In genomic region chr7:126529254-126529653, GRCh38 we compare ENCODE assay signal across 30 cellular contexts.
DNase-seq lines count a peak whose midpoint lies in the region; ATAC-seq and TF ChIP-seq lines count a peak whose summit lies in the region.
"Had no signal": no experiment of that assay in that cellular context is flagged by ENCODE, and none has a peak within 500 bp of the region (broad histone marks: within the 10 kb centered on the region; RNA-seq: fewer than 3 reads in every experiment).

No MANE protein-coding gene starts in this region.

- H3K4me3 ChIP-seq in endodermal cell (ENCODE audit: low read length), result no peak overlapping the region
- H3K4me3 ChIP-seq: BLaER1 treated with 17β-estradiol and CSF1 and Interleukin-3, amounts not matched to agents 10 nM and 100 nM; cardiac muscle cell; coronary artery; esophagus muscularis mucosa; stomach; tibial artery had no signal

- WGBS in endodermal cell (ENCODE audit: insufficient coverage in 1 of 2, insufficient read length in 1 of 2), 2 experiments, result 92% methylated on average over 2 of the region's 3 CpGs; no CpG with 5 or more reads in 1 of the 2 experiments

- H3K9ac ChIP-seq in endodermal cell (ENCODE audit: extremely low read depth, low read length, poor library complexity, severe bottlenecking), result no peak overlapping the region
- H3K9ac ChIP-seq: BLaER1 treated with 17β-estradiol and CSF1 and Interleukin-3, amounts not matched to agents 10 nM and 100 nM had no signal

- H3K36me3 Mint-ChIP-seq in activated CD4-positive, alpha-beta memory T cell treated with anti-CD3 and anti-CD28 coated beads, Interleukin-2, amount 10 ng/mL, durations not matched to agents 7 days and 5 days (ENCODE audit: low read depth), result no peaks in the 10 kb centered on the region
- no peaks in the 10 kb centered on the region for H3K36me3 Mint-ChIP-seq in activated CD4-positive, alpha-beta memory T cell treated with anti-CD3 and anti-CD28 coated beads for 36 hours
- H3K36me3 Mint-ChIP-seq in endodermal cell (ENCODE audit: low read depth), result no peaks in the 10 kb centered on the region
- H3K36me3 Mint-ChIP-seq in activated CD4-positive, alpha-beta T cell treated with anti-CD3 and anti-CD28 coated beads, Interleukin-2, amount 10 ng/mL, durations not matched to agents 7 days and 5 days (ENCODE audit: low read depth), result no peaks in the 10 kb centered on the region
- H3K36me3 Mint-ChIP-seq: activated CD8-positive, alpha-beta memory T cell treated with anti-CD3 and anti-CD28 coated beads, Interleukin-2, amount 10 ng/mL, durations not matched to agents 7 days and 5 days; activated naive CD4-positive, alpha-beta T cell treated with anti-CD3 and anti-CD28 coated beads, Interleukin-2, amount 10 ng/mL, durations not matched to agents 7 days and 5 days; naive thymus-derived CD8-positive, alpha-beta T cell had no signal

- intact Hi-C loops in activated CD4-positive, alpha-beta memory T cell treated with anti-CD3 and anti-CD28 coated beads for 36 hours (cut with micrococcal nuclease), result no loop called here

- TF ChIP-seq CTCF in endodermal cell (conservative IDR thresholded peaks at IDR 0.05), result peak; percentile 33

- H3K27ac Mint-ChIP-seq in activated CD4-positive, alpha-beta memory T cell treated with anti-CD3 and anti-CD28 coated beads, Interleukin-2, amount 10 ng/mL, durations not matched to agents 7 days and 5 days, result peak overlapping the region; percentile 31
- no peak overlapping the region for H3K27ac Mint-ChIP-seq in activated CD4-positive, alpha-beta memory T cell treated with anti-CD3 and anti-CD28 coated beads for 36 hours
- H3K27ac Mint-ChIP-seq in endodermal cell, result no peak overlapping the region
- H3K27ac Mint-ChIP-seq in activated CD4-positive, alpha-beta T cell treated with anti-CD3 and anti-CD28 coated beads, Interleukin-2, amount 10 ng/mL, durations not matched to agents 7 days and 5 days, result no peak overlapping the region
- H3K27ac Mint-ChIP-seq: activated CD8-positive, alpha-beta memory T cell treated with anti-CD3 and anti-CD28 coated beads, Interleukin-2, amount 10 ng/mL, durations not matched to agents 7 days and 5 days; activated naive CD4-positive, alpha-beta T cell treated with anti-CD3 and anti-CD28 coated beads, Interleukin-2, amount 10 ng/mL, durations not matched to agents 7 days and 5 days; activated T-helper 1 cell treated with anti-CD3 and anti-CD28 coated beads, Interleukin-12 subunit alpha, Interleukin-12 subunit beta, Interleukin-2, Interleukin-4 antibody, amounts not matched to agents 30 ng/mL and 10 ng/mL and 1 ng/mL, durations not matched to agents 14 hours and 24 hours and 36 hours; naive thymus-derived CD8-positive, alpha-beta T cell had no signal

- H3K9me3 Mint-ChIP-seq in activated CD4-positive, alpha-beta memory T cell treated with anti-CD3 and anti-CD28 coated beads, Interleukin-2, amount 10 ng/mL, durations not matched to agents 7 days and 5 days, result peaks cover 2% of the 10 kb centered on the region
- peaks cover 7% of the 10 kb centered on the region for H3K9me3 Mint-ChIP-seq in activated CD4-positive, alpha-beta memory T cell treated with anti-CD3 and anti-CD28 coated beads for 36 hours
- H3K9me3 Mint-ChIP-seq in endodermal cell, result no peaks in the 10 kb centered on the region
- H3K9me3 Mint-ChIP-seq in activated CD4-positive, alpha-beta T cell treated with anti-CD3 and anti-CD28 coated beads, Interleukin-2, amount 10 ng/mL, durations not matched to agents 7 days and 5 days, result peaks cover 3% of the 10 kb centered on the region
- H3K9me3 Mint-ChIP-seq: activated naive CD4-positive, alpha-beta T cell treated with anti-CD3 and anti-CD28 coated beads, Interleukin-2, amount 10 ng/mL, durations not matched to agents 7 days and 5 days had no signal

- no peaks in the 10 kb centered on the region for H3K9me3 ChIP-seq in endodermal cell (ENCODE audit: control insufficient read depth, low read length)
- H3K9me3 ChIP-seq: BLaER1 treated with 17β-estradiol and CSF1 and Interleukin-3, amounts not matched to agents 10 nM and 100 nM; Caco-2; esophagus muscularis mucosa; stomach; tibial artery had no signal

- ATAC-seq in GM21723 (IDR thresholded peaks at IDR 0.05; ENCODE audit: unreplicated experiment), result peak; percentile 71
- no peak for ATAC-seq in GM21360 (IDR thresholded peaks at IDR 0.05; ENCODE audit: unreplicated experiment)
- ATAC-seq: activated CD8-positive, alpha-beta memory T cell treated with anti-CD3 and anti-CD28 coated beads, Interleukin-2, amount 10 ng/mL, durations not matched to agents 7 days and 5 days; left lobe of liver; naive thymus-derived CD8-positive, alpha-beta T cell had no signal

- no peaks in the 10 kb centered on the region for H3K27me3 Mint-ChIP-seq in activated CD4-positive, alpha-beta memory T cell treated with anti-CD3 and anti-CD28 coated beads, Interleukin-2, amount 10 ng/mL, durations not matched to agents 7 days and 5 days
- H3K27me3 Mint-ChIP-seq in activated CD4-positive, alpha-beta memory T cell treated with anti-CD3 and anti-CD28 coated beads for 36 hours, result no peaks in the 10 kb centered on the region
- H3K27me3 Mint-ChIP-seq in endodermal cell (ENCODE audit: insufficient read depth), result no peaks in the 10 kb centered on the region
- no peaks in the 10 kb centered on the region for H3K27me3 Mint-ChIP-seq in activated CD4-positive, alpha-beta T cell treated with anti-CD3 and anti-CD28 coated beads, Interleukin-2, amount 10 ng/mL, durations not matched to agents 7 days and 5 days
- H3K27me3 Mint-ChIP-seq: activated CD8-positive, alpha-beta memory T cell treated with anti-CD3 and anti-CD28 coated beads, Interleukin-2, amount 10 ng/mL, durations not matched to agents 7 days and 5 days; activated naive CD4-positive, alpha-beta T cell treated with anti-CD3 and anti-CD28 coated beads, Interleukin-2, amount 10 ng/mL, durations not matched to agents 7 days and 5 days; naive thymus-derived CD8-positive, alpha-beta T cell had no signal

- CTCF ChIA-PET in activated CD4-positive, alpha-beta memory T cell treated with anti-CD3 and anti-CD28 coated beads, Interleukin-2, amount 10 ng/mL, durations not matched to agents 7 days and 5 days (lab: Charles Lee), result no interaction called here
- CTCF ChIA-PET in activated CD4-positive, alpha-beta memory T cell treated with anti-CD3 and anti-CD28 coated beads for 36 hours (lab: Charles Lee), result no interaction called here
- CTCF ChIA-PET in activated CD4-positive, alpha-beta T cell treated with anti-CD3 and anti-CD28 coated beads, Interleukin-2, amount 10 ng/mL, durations not matched to agents 7 days and 5 days (lab: Charles Lee), result no interaction called here

- H3K4me1 Mint-ChIP-seq in activated CD4-positive, alpha-beta memory T cell treated with anti-CD3 and anti-CD28 coated beads, Interleukin-2, amount 10 ng/mL, durations not matched to agents 7 days and 5 days, result no peaks in the 10 kb centered on the region
- H3K4me1 Mint-ChIP-seq in activated CD4-positive, alpha-beta memory T cell treated with anti-CD3 and anti-CD28 coated beads for 36 hours (ENCODE audit: low read depth), result no peaks in the 10 kb centered on the region
- H3K4me1 Mint-ChIP-seq in endodermal cell, result peaks cover 1% of the 10 kb centered on the region
- no peaks in the 10 kb centered on the region for H3K4me1 Mint-ChIP-seq in activated CD4-positive, alpha-beta T cell treated with anti-CD3 and anti-CD28 coated beads, Interleukin-2, amount 10 ng/mL, durations not matched to agents 7 days and 5 days
- H3K4me1 Mint-ChIP-seq: activated CD8-positive, alpha-beta memory T cell treated with anti-CD3 and anti-CD28 coated beads, Interleukin-2, amount 10 ng/mL, durations not matched to agents 7 days and 5 days; activated naive CD4-positive, alpha-beta T cell treated with anti-CD3 and anti-CD28 coated beads, Interleukin-2, amount 10 ng/mL, durations not matched to agents 7 days and 5 days; naive thymus-derived CD8-positive, alpha-beta T cell had no signal

- H3K4me3 Mint-ChIP-seq in activated CD4-positive, alpha-beta memory T cell treated with anti-CD3 and anti-CD28 coated beads, Interleukin-2, amount 10 ng/mL, durations not matched to agents 7 days and 5 days, result no peak overlapping the region
- no peak overlapping the region for H3K4me3 Mint-ChIP-seq in activated CD4-positive, alpha-beta memory T cell treated with anti-CD3 and anti-CD28 coated beads for 36 hours
- H3K4me3 Mint-ChIP-seq in endodermal cell, result no peak overlapping the region
- no peak overlapping the region for H3K4me3 Mint-ChIP-seq in activated CD4-positive, alpha-beta T cell treated with anti-CD3 and anti-CD28 coated beads, Interleukin-2, amount 10 ng/mL, durations not matched to agents 7 days and 5 days
- H3K4me3 Mint-ChIP-seq: activated CD8-positive, alpha-beta memory T cell treated with anti-CD3 and anti-CD28 coated beads, Interleukin-2, amount 10 ng/mL, durations not matched to agents 7 days and 5 days; activated naive CD4-positive, alpha-beta T cell treated with anti-CD3 and anti-CD28 coated beads, Interleukin-2, amount 10 ng/mL, durations not matched to agents 7 days and 5 days; activated T-helper 1 cell treated with anti-CD3 and anti-CD28 coated beads, Interleukin-12 subunit alpha, Interleukin-12 subunit beta, Interleukin-2, Interleukin-4 antibody, amounts not matched to agents 30 ng/mL and 10 ng/mL and 1 ng/mL, durations not matched to agents 14 hours and 24 hours and 36 hours; naive thymus-derived CD8-positive, alpha-beta T cell had no signal

- no peaks in the 10 kb centered on the region for H3K36me3 ChIP-seq in endodermal cell (ENCODE audit: control insufficient read depth, insufficient read depth, low read length)
- H3K36me3 ChIP-seq: BLaER1 treated with 17β-estradiol and CSF1 and Interleukin-3, amounts not matched to agents 10 nM and 100 nM; cardiac muscle cell; esophagus muscularis mucosa; stomach; tibial artery had no signal

- in situ Hi-C loops in KBM-7 (cut with MboI; ENCODE audit: low pct_unique_long_range_greater_than_20kb, low sequenced_read_pairs), result no loop called here

- H3K4me1 ChIP-seq in endodermal cell (ENCODE audit: control insufficient read depth, insufficient read depth, low read length), result no peaks in the 10 kb centered on the region
- H3K4me1 ChIP-seq: BLaER1 treated with 17β-estradiol and CSF1 and Interleukin-3, amounts not matched to agents 10 nM and 100 nM; Caco-2; esophagus muscularis mucosa; stomach; tibial artery had no signal

- POLR2A ChIA-PET in activated CD4-positive, alpha-beta memory T cell treated with anti-CD3 and anti-CD28 coated beads, Interleukin-2, amount 10 ng/mL, durations not matched to agents 7 days and 5 days (lab: Charles Lee), result no interaction called here
- POLR2A ChIA-PET in activated CD4-positive, alpha-beta memory T cell treated with anti-CD3 and anti-CD28 coated beads for 36 hours (lab: Charles Lee), result no interaction called here
- POLR2A ChIA-PET in activated CD4-positive, alpha-beta T cell treated with anti-CD3 and anti-CD28 coated beads, Interleukin-2, amount 10 ng/mL, durations not matched to agents 7 days and 5 days (lab: Charles Lee), result no interaction called here

- no peaks in the 10 kb centered on the region for H3K27me3 ChIP-seq in endodermal cell (ENCODE audit: control insufficient read depth, insufficient read depth, low read length, poor library complexity, severe bottlenecking)
- H3K27me3 ChIP-seq: BLaER1 treated with 17β-estradiol and CSF1 and Interleukin-3, amounts not matched to agents 10 nM and 100 nM; cardiac muscle cell; esophagus muscularis mucosa; stomach; tibial artery had no signal

- no peak overlapping the region for H3K27ac ChIP-seq in endodermal cell (ENCODE audit: low read depth, low read length)
- H3K27ac ChIP-seq: BLaER1 treated with 17β-estradiol and CSF1 and Interleukin-3, amounts not matched to agents 10 nM and 100 nM; cardiac muscle cell; coronary artery; esophagus muscularis mucosa; stomach; tibial artery had no signal

- DNase-seq in activated CD4-positive, alpha-beta memory T cell treated with anti-CD3 and anti-CD28 coated beads, Interleukin-2, amount 10 ng/mL, durations not matched to agents 7 days and 5 days, result no peak
- no peak for DNase-seq in activated CD4-positive, alpha-beta memory T cell treated with anti-CD3 and anti-CD28 coated beads for 36 hours
- DNase-seq in KBM-7 (peak; percentile 17), endodermal cell (no peak), anterior cingulate cortex (lab: John Stamatoyannopoulos, UW) (no peak)
- DNase-seq in activated CD4-positive, alpha-beta T cell treated with anti-CD3 and anti-CD28 coated beads, Interleukin-2, amount 10 ng/mL, durations not matched to agents 7 days and 5 days, result no peak
- DNase-seq: activated CD4-positive, alpha-beta T cell treated with anti-CD3 and anti-CD28 coated beads for 4 hours; activated CD8-positive, alpha-beta memory T cell treated with anti-CD3 and anti-CD28 coated beads, Interleukin-2, amount 10 ng/mL, durations not matched to agents 7 days and 5 days; activated naive CD4-positive, alpha-beta T cell treated with anti-CD3 and anti-CD28 coated beads, Interleukin-2, amount 10 ng/mL, durations not matched to agents 7 days and 5 days; amygdala; Caco-2; DND-41; foreskin melanocyte; HCEC 1CT; hippocampal formation; naive thymus-derived CD8-positive, alpha-beta T cell; NCI-H1092; NCI-H187; Right ventricle myocardium superior; stimulated activated CD8-positive, alpha-beta memory T cell treated with anti-CD3 and anti-CD28 coated beads, Interleukin-4, amount 100 ng/mL, for 48 hours; stomach; tibial artery had no signal
